In genomic region chr1:240695416-240695815, GRCh38 we compare ENCODE assay signal across 9 cellular contexts.
"Had no signal": no experiment of that assay in that cellular context is flagged by ENCODE, and none has a peak within 500 bp of the region (broad histone marks: within the 10 kb centered on the region; RNA-seq: fewer than 3 reads in every experiment).

No MANE protein-coding gene starts in this region.

- H3K36me3 ChIP-seq: HAP-1 had no signal

- DNase-seq: GM23248, GOT3, H7, H9, HCEC 1CT, HFFc6 had no signal

- H3K4me2 ChIP-seq: GM23338 had no signal

- H3K9me3 ChIP-seq: HAP-1 had no signal

- H3K9ac ChIP-seq: GM23248 had no signal

- H3K4me3 ChIP-seq: GM23248, GM23338, HAP-1 had no signal

- H2AFZ ChIP-seq: GM23248, GM23338 had no signal

- H3K27ac ChIP-seq: GM23248 had no signal

- ATAC-seq: GM23338, HCT116 had no signal
